21 cellular contexts compared by ENCODE assay signal in the genomic region with DNA sequence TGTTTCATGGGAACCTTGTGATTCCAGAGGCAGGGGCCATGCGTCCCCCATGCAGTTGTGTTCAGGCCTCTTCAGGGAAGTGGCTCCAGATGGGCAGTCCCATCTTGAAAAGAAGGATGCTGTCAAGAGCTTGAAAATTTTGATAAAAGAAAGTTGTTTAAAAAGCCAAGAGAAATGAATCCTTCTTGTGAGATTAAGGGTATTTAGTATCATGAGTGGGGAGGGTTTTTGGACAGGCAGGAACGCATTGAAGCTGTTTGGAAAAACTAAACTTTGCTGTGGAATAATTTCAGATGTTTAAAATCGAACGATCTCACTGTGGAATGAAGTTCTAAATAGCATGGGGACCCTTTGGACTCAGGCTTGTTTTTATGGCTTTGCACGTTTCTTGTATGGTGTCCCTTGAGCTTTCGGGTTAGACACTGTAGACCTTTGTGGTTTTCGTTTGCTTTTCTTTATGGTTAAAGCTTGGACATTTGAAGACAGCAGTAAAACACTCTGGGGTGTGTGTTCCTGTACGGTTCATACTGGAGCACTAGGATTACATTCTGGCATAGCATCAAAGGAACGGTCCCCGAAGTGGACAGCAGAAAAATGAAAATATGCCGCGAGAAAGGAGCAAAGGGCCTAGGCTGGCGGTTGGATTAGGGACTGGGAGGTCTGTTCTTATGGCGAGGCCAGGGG. TPM values are rescaled to one million over a fixed set of nuclear protein-coding genes. Genes with fewer than 3 reads are reported as not detected.
DNase-seq lines count a peak whose midpoint lies in the region; ATAC-seq, FAIRE-seq and TF ChIP-seq lines count a peak whose summit lies in the region.
"Had no signal": no experiment of that assay in that cellular context is flagged by ENCODE, and none has a peak within 500 bp of the region (broad histone marks: within the 10 kb centered on the region; RNA-seq: fewer than 3 reads in every experiment).

No MANE protein-coding gene starts in this region.

- H3K36me3 Mint-ChIP-seq in HFFc6 (ENCODE audit: low read depth) = peaks cover 43% of the 10 kb centered on the region

- H3K36me3 ChIP-seq in HepG2 (replicated peaks in 1 of 2; ENCODE audit: control insufficient read depth in 1 of 2, insufficient read depth in 2 of 2, low read length in 2 of 2) (no peaks in the 10 kb centered on the region), right lobe of liver (no peaks in the 10 kb centered on the region), osteoblast (ENCODE audit: insufficient read depth, low read length) (no peaks in the 10 kb centered on the region), vagina (no peaks in the 10 kb centered on the region), tibial nerve (no peaks in the 10 kb centered on the region)

- DNase-seq in HepG2 (ENCODE audit: low spot score) (peak; percentile 34), right lobe of liver (no peak), fibroblast of villous mesenchyme (ENCODE audit: low read depth) (peak; percentile 45), osteoblast (ENCODE audit: insufficient read length, low spot score, missing footprints) (no peak), vagina (ENCODE audit: extremely low spot score in 2 of 2) (peak; percentile 3 to 7), tibial nerve (ENCODE audit: low spot score in 2 of 2) (no peak), HFFc6 (no peak), NCI-H1694 (lab: John Stamatoyannopoulos, UW) (no peak)
- DNase-seq: 8988T, C1 segment of cervical spinal cord, GOT3, NCI-H1417, NCI-H1930, NCI-H2171 treated with DMSO at 0.1 percent for 48 hours, NCI-H748 treated with DMSO at 0.1 percent for 48 hours, OCI-M1, SHP77 treated with DMSO at 0.1 percent for 48 hours had no signal

- peaks cover 8% of the 10 kb centered on the region for H3K4me1 Mint-ChIP-seq in HFFc6 (ENCODE audit: low read depth)

- no peak overlapping the region for H3K9ac ChIP-seq in HepG2 (ENCODE audit: insufficient read depth, low read depth, low read length)

- H2AFZ ChIP-seq in HepG2 (ENCODE audit: low read length) = peak overlapping the region; percentile 7
- no peak overlapping the region for H2AFZ ChIP-seq in osteoblast (ENCODE audit: low read length)

- H3K4me1 ChIP-seq in HepG2 (ENCODE audit: insufficient read depth, low read length) (peaks cover 29% of the 10 kb centered on the region), right lobe of liver (peaks cover 0 to 5% (median 0%) of the 10 kb centered on the region in 4 donors), osteoblast (ENCODE audit: insufficient read depth, low read length) (peaks cover 3% of the 10 kb centered on the region), vagina (no peaks in the 10 kb centered on the region), tibial nerve (peaks cover 0 to 33% (median 2%) of the 10 kb centered on the region in 4 donors)

- H3K27ac Mint-ChIP-seq in HFFc6 = no peak overlapping the region

- peak; percentile 50 for ATAC-seq in HepG2
- ATAC-seq in right lobe of liver = no peak

- CTCF ChIA-PET in HepG2 (lab: Yijun Ruan, JAX; ENCODE audit: low intra/inter-chr PET ratio, low total read pairs) = no interaction called here

- FAIRE-seq in HepG2 (lab: Jason Lieb, UNC) = no peak
- FAIRE-seq: GM12892 had no signal

- H3K27me3 Mint-ChIP-seq in HFFc6 (ENCODE audit: insufficient read depth) = peaks cover 59% of the 10 kb centered on the region

- TF ChIP-seq CTCF in HepG2 (CRISPR knock-in tag; IDR thresholded peaks at IDR 0.05) (no peak), right lobe of liver (IDR thresholded peaks at IDR 0.05) (no peak), fibroblast of villous mesenchyme (IDR thresholded peaks at IDR 0.05; ENCODE audit: insufficient read depth, low read depth, low read length) (no peak), osteoblast (IDR thresholded peaks at IDR 0.05; ENCODE audit: extremely low read depth, low read depth, low read length) (no peak), vagina (IDR thresholded peaks at IDR 0.05) (no peak), tibial nerve (IDR thresholded peaks at IDR 0.05) (no peak), HFFc6 (IDR thresholded peaks at IDR 0.05) (no peak)

- in situ Hi-C loops in HepG2 (cut with HindIII; ENCODE audit: extremely low pct_ligation_motif_present, low pct_unique_long_range_greater_than_20kb) = no loop called here

- POLR2A ChIA-PET in HepG2 (lab: Yijun Ruan, JAX) = no interaction called here

- no TSS peak for BruUV-seq in HepG2 (replicated peaks; lab: Mats Ljungman, UMichigan)

- H3K27me3 ChIP-seq in HepG2 (ENCODE audit: control insufficient read depth in 1 of 2, insufficient read depth in 2 of 2, low read length in 2 of 2) (peaks cover 2 to 19% of the 10 kb centered on the region in 2 experiments; a peak in 3 of 5 replicates), right lobe of liver (no peaks in the 10 kb centered on the region), osteoblast (ENCODE audit: insufficient read depth, low read length) (peaks cover 47% of the 10 kb centered on the region), vagina (no peaks in the 10 kb centered on the region), tibial nerve (no peaks in the 10 kb centered on the region)

- H3K4me2 ChIP-seq in HepG2 (ENCODE audit: low read depth, low read length) = peak overlapping the region; percentile 33
- H3K4me2 ChIP-seq in osteoblast (ENCODE audit: insufficient read depth, low read length) = peak overlapping the region; percentile 31

- H3K9me3 Mint-ChIP-seq in HFFc6 = peaks cover 52% of the 10 kb centered on the region

- H3K4me3 ChIP-seq in HepG2 (replicated peaks in 1 of 3; ENCODE audit: insufficient read depth in 1 of 3, low read depth in 2 of 3, low read length in 3 of 3) (peak overlapping the region in 1 of 3 experiments; percentile 18; a peak in 2 of 6 replicates), right lobe of liver (no peak overlapping the region), fibroblast of villous mesenchyme (ENCODE audit: low read depth, low read length) (no peak overlapping the region), osteoblast (ENCODE audit: insufficient read depth, low read length) (peak overlapping the region; percentile 25), vagina (no peak overlapping the region), tibial nerve (no peak overlapping the region)

- 14% methylated on average over 14 of the region's 14 CpGs for WGBS in HepG2 (ENCODE audit: low lambda C conversion rate)
- WGBS in right lobe of liver (ENCODE audit: insufficient coverage, low coverage, low lambda C conversion rate, missing lambda C conversion rate) = 79% methylated on average over 11 of the region's 14 CpGs
- 63 to 72% methylated on average over 14 of the region's 14 CpGs for WGBS in tibial nerve, 2 donors

- H3K79me2 ChIP-seq in HepG2 (ENCODE audit: insufficient read depth, low read length) (no peaks in the 10 kb centered on the region), osteoblast (ENCODE audit: insufficient read depth, low read length) (no peaks in the 10 kb centered on the region)

- intact Hi-C loops in HepG2 (cut with micrococcal nuclease; ENCODE audit: unreplicated experiment) = no loop called here
- intact Hi-C loops in right lobe of liver (cut with DNase I) = no loop called here
- intact Hi-C loops in vagina (cut with DNase I) = no loop called here

- no peak for TF ChIP-seq EP300 in HepG2 (IDR thresholded peaks at IDR 0.05; ENCODE audit: low read depth in 2 of 2, low read length in 2 of 2)
- TF ChIP-seq EP300 in HepG2 (CRISPR knock-in tag; IDR thresholded peaks at IDR 0.05; ENCODE audit: borderline replicate concordance) = no peak
- TF ChIP-seq EP300 in tibial nerve (IDR thresholded peaks at IDR 0.05) = no peak

- peaks cover 21% of the 10 kb centered on the region for H3K9me3 ChIP-seq in HepG2 (ENCODE audit: low read length)
- peaks cover 0 to 4% (median 0%) of the 10 kb centered on the region in 4 donors for H3K9me3 ChIP-seq in right lobe of liver
- peaks cover 18% of the 10 kb centered on the region for H3K9me3 ChIP-seq in osteoblast (ENCODE audit: low read depth, low read length)
- no peaks in the 10 kb centered on the region for H3K9me3 ChIP-seq in vagina
- H3K9me3 ChIP-seq in tibial nerve = peaks cover 0 to 31% (median 8%) of the 10 kb centered on the region in 4 donors

- H3K27ac ChIP-seq in HepG2 (ENCODE audit: extremely low read length, insufficient read depth, low read length) (no peak overlapping the region), right lobe of liver (no peak overlapping the region), osteoblast (ENCODE audit: low read depth, low read length) (no peak overlapping the region), vagina (no peak overlapping the region), tibial nerve (no peak overlapping the region)

- TF ChIP-seq POLR2A in HepG2 (IDR thresholded peaks at IDR 0.05; ENCODE audit: insufficient read depth in 1 of 2, low read depth in 2 of 2, low read length in 2 of 2) = no peak
- no peak for TF ChIP-seq POLR2A in right lobe of liver (IDR thresholded peaks at IDR 0.05)
- TF ChIP-seq POLR2A in vagina (IDR thresholded peaks at IDR 0.05) = no peak
- TF ChIP-seq POLR2A in tibial nerve (IDR thresholded peaks at IDR 0.05) = no peak

- TF ChIP-seq RAD21 in HepG2 (CRISPR knock-in tag; IDR thresholded peaks at IDR 0.05) = no peak

- H3K4me3 Mint-ChIP-seq in HFFc6 = no peak overlapping the region

- H4K20me1 ChIP-seq in HepG2 (ENCODE audit: insufficient read depth, low read length) = no peaks in the 10 kb centered on the region
- no peaks in the 10 kb centered on the region for H4K20me1 ChIP-seq in osteoblast (ENCODE audit: insufficient read depth, low read length)

RNA-seq across cellular contexts. Expression of gene KIF25, which starts 18.2 kb away (rescaled TPM):
- total RNA-seq in HepG2 (2016; rRNA removed; fragmentation: Illumina TruSeq; extraction: Trizol) = not detected in 2 replicates
- total RNA-seq in HepG2 (2016; cell fraction: cytosol; rRNA removed; fragmentation: Illumina TruSeq; extraction: Trizol; ENCODE audit: low read depth) = not detected in 2 replicates
- not detected in 2 replicates for total RNA-seq in HepG2 (2016; cell fraction: insoluble cytoplasmic fraction; rRNA removed; fragmentation: Illumina TruSeq; extraction: Trizol)
- not detected in 2 replicates for total RNA-seq in HepG2 (2016; cell fraction: membrane; rRNA removed; fragmentation: Illumina TruSeq; extraction: Trizol)
- total RNA-seq in HepG2 (2016; cell fraction: nucleus; rRNA removed; fragmentation: Illumina TruSeq; extraction: Trizol) = not detected in 2 replicates
- polyA plus RNA-seq in HepG2 (2011; rRNA removed) = not detected in 2 replicates
- polyA plus RNA-seq in HepG2 (2011; cell fraction: cytosol; rRNA removed) = not detected in 2 replicates
- polyA plus RNA-seq in HepG2 (2011; cell fraction: nucleus; rRNA removed) = not detected in 2 replicates
- not detected in 2 replicates for polyA plus RNA-seq in HepG2 (2012)
- polyA plus RNA-seq in HepG2 (2016; cell fraction: cytosol; fragmentation: Illumina TruSeq; extraction: Trizol; ENCODE audit: low read depth) = not detected in 2 replicates
- not detected in 2 replicates for polyA plus RNA-seq in HepG2 (2016; cell fraction: insoluble cytoplasmic fraction; fragmentation: Illumina TruSeq; extraction: Trizol; ENCODE audit: low read depth)
- not detected in 2 replicates for polyA plus RNA-seq in HepG2 (2016; cell fraction: membrane; fragmentation: Illumina TruSeq; extraction: Trizol; ENCODE audit: low read depth)
- polyA plus RNA-seq in HepG2 (2016; cell fraction: nucleus; fragmentation: Illumina TruSeq; extraction: Trizol; ENCODE audit: insufficient read depth, low read depth) = not detected in 2 replicates
- not detected in 2 replicates for polyA minus RNA-seq in HepG2 (2011; rRNA and poly(A)+ RNA removed; ENCODE audit: low replicate concordance)
- not detected in 2 replicates for polyA minus RNA-seq in HepG2 (2011; cell fraction: cytosol; rRNA and poly(A)+ RNA removed)
- not detected in 2 replicates for polyA minus RNA-seq in HepG2 (2011; cell fraction: nucleus; rRNA and poly(A)+ RNA removed)
- total RNA-seq in right lobe of liver = under 1 TPM in 1 of 6 experiments, not detected in 5; 0.15 TPM
- total RNA-seq in fibroblast of villous mesenchyme = under 0.01 TPM in 1 of 2 replicates, not detected in the other
- not detected in 2 replicates for total RNA-seq in osteoblast
- total RNA-seq in vagina = not detected
- not detected for total RNA-seq in tibial nerve
- not detected for total RNA-seq in HFFc6 (2021; fragmentation: NEBNext Ultra II Directional; extraction: Animal tissue kit (Norgen Biotek cat#: 25700))
- total RNA-seq: Daoy, HT-29, NCI-H460 had no signal

Comparison
In these comparisons a context has a peak if more than half of its experiments do, and no peak if none do; other contexts are left out.
1. DNase-seq: peak in HepG2 (single experiment), fibroblast of villous mesenchyme (single experiment) and vagina (2 of 2); none in right lobe of liver (0 of 3), osteoblast (single experiment), tibial nerve (0 of 2), HFFc6 (single experiment) and NCI-H1694 (single experiment).